21 cellular contexts compared by ENCODE assay signal in the genomic region with DNA sequence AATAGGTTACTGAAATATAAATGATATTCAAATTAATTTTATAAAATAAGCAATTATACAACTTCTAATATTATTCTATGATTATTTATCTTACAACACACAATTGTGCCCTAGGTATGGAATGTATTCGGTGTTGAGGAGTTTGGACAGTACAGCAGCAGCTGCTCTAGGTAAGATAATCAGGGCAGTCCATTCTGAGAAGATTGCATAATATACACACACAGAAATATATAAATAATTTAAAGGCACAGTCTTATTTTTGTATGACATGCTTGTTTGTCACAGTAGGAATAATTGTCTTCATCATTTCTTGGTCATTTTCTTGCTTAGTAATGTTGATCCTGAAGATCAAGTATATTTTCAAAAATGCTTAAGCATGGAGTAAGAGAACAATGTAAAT.
"Had no signal": no experiment of that assay in that cellular context is flagged by ENCODE, and none has a peak within 500 bp of the region (broad histone marks: within the 10 kb centered on the region; RNA-seq: fewer than 3 reads in every experiment).

No MANE protein-coding gene starts in this region.

- FAIRE-seq: endothelial cell of umbilical vein had no signal

- H3K36me3 ChIP-seq: heart left ventricle, stomach, thoracic aorta, transverse colon had no signal

- H3K4me3 ChIP-seq: coronary artery, heart left ventricle, lung, skin epidermis, stomach, thoracic aorta, transverse colon had no signal

- DNase-seq: effector CD4-positive, alpha-beta T cell; endodermal cell; erythroblast; foreskin melanocyte; heart left ventricle; hippocampal formation; left colon; left ventricle myocardium superior; mesendoderm; natural killer cell; posterior cingulate gyrus; stimulated activated CD4-positive, alpha-beta T cell treated with anti-CD3 and anti-CD28 coated beads, Interleukin-12 subunit alpha, Interleukin-12 subunit beta, amount 100 ng/mL, for 4 hours; stimulated activated naive CD4-positive, alpha-beta T cell; stomach; substantia nigra; transverse colon had no signal

- H3K27me3 ChIP-seq: heart left ventricle, stomach, transverse colon had no signal
